Comparison of ENCODE assay signal across 8 cellular contexts in genomic region chr13:78160793-78161192, GRCh38.
DNase-seq lines count a peak whose midpoint lies in the region; ATAC-seq and TF ChIP-seq lines count a peak whose summit lies in the region.
"Had no signal": no experiment of that assay in that cellular context is flagged by ENCODE, and none has a peak within 500 bp of the region (broad histone marks: within the 10 kb centered on the region; RNA-seq: fewer than 3 reads in every experiment).

No MANE protein-coding gene starts in this region.

- peaks cover 0 to 3% (median 0%) of the 10 kb centered on the region in 6 donors for H3K9me3 Mint-ChIP-seq in immature natural killer cell
- H3K9me3 Mint-ChIP-seq: activated naive CD4-positive, alpha-beta T cell treated with anti-CD3 and anti-CD28 coated beads, Interleukin-2, amount 50 U/mL, for 24 hours had no signal

- no peaks in the 10 kb centered on the region for H3K9me3 ChIP-seq in smooth muscle cell (replicated peaks; ENCODE audit: low read depth)

- H3K4me3 ChIP-seq in smooth muscle cell = no peak overlapping the region

- H2AFZ ChIP-seq in smooth muscle cell (ENCODE audit: low read depth) = no peak overlapping the region

- no peaks in the 10 kb centered on the region for H3K36me3 Mint-ChIP-seq in immature natural killer cell
- H3K36me3 Mint-ChIP-seq: activated naive CD4-positive, alpha-beta T cell treated with anti-CD3 and anti-CD28 coated beads, Interleukin-2, amount 50 U/mL, for 24 hours had no signal

- peak; percentile 98 for DNase-seq in SKM-1 (lab: John Stamatoyannopoulos, UW; ENCODE audit: unreplicated experiment)
- DNase-seq in smooth muscle cell (lab: John Stamatoyannopoulos, UW; ENCODE audit: unreplicated experiment) = no peak
- DNase-seq in immature natural killer cell = no peak
- no peak for DNase-seq in stimulated activated naive CD4-positive, alpha-beta T cell (lab: John Stamatoyannopoulos, UW)

- peaks cover 0 to 2% (median 0%) of the 10 kb centered on the region in 3 donors for H3K27me3 Mint-ChIP-seq in immature natural killer cell (ENCODE audit: low read depth in 3 of 3)

- no peaks in the 10 kb centered on the region for H3K36me3 ChIP-seq in smooth muscle cell (ENCODE audit: low read depth)

- H3K9ac ChIP-seq in smooth muscle cell (ENCODE audit: low read depth) = no peak overlapping the region

- H3K27ac Mint-ChIP-seq in immature natural killer cell = no peak overlapping the region
- H3K27ac Mint-ChIP-seq: activated naive CD4-positive, alpha-beta T cell treated with anti-CD3 and anti-CD28 coated beads, Interleukin-2, amount 50 U/mL, for 24 hours had no signal

- no peaks in the 10 kb centered on the region for H4K20me1 ChIP-seq in smooth muscle cell (ENCODE audit: low read depth)

- no peaks in the 10 kb centered on the region for H3K79me2 ChIP-seq in smooth muscle cell (ENCODE audit: low read depth)

- no peaks in the 10 kb centered on the region for H3K27me3 ChIP-seq in smooth muscle cell (ENCODE audit: low read depth)

- peak overlapping the region; percentile 50 for H3K4me2 ChIP-seq in smooth muscle cell

- H3K27ac ChIP-seq in smooth muscle cell (ENCODE audit: low read depth) = no peak overlapping the region

- H3K4me1 Mint-ChIP-seq in immature natural killer cell = no peaks in the 10 kb centered on the region
- H3K4me1 Mint-ChIP-seq: activated naive CD4-positive, alpha-beta T cell treated with anti-CD3 and anti-CD28 coated beads, Interleukin-2, amount 50 U/mL, for 24 hours had no signal

- WGBS in smooth muscle cell (ENCODE audit: low lambda C conversion rate) = 40% methylated on average over 2 of the region's 2 CpGs

- H3F3A ChIP-seq in smooth muscle cell (ENCODE audit: low read depth) = no peaks in the 10 kb centered on the region

- H3K4me3 Mint-ChIP-seq in immature natural killer cell = no peak overlapping the region
- H3K4me3 Mint-ChIP-seq: activated naive CD4-positive, alpha-beta T cell treated with anti-CD3 and anti-CD28 coated beads, Interleukin-2, amount 50 U/mL, for 24 hours had no signal

- TF ChIP-seq CTCF in smooth muscle cell (IDR thresholded peaks at IDR 0.05; ENCODE audit: borderline replicate concordance, insufficient read depth, poor library complexity, severe bottlenecking) = no peak

- ATAC-seq in GM18520 (IDR thresholded peaks at IDR 0.05; ENCODE audit: unreplicated experiment) (peak; percentile 50), HG03520 (IDR thresholded peaks at IDR 0.05; ENCODE audit: unreplicated experiment) (peak; percentile 40), HG03457 (IDR thresholded peaks at IDR 0.05; ENCODE audit: unreplicated experiment) (no peak)

- no peaks in the 10 kb centered on the region for H3K4me1 ChIP-seq in smooth muscle cell (ENCODE audit: low read depth)
